Comparison of ENCODE assay signal across 1 cellular context in the genomic region with DNA sequence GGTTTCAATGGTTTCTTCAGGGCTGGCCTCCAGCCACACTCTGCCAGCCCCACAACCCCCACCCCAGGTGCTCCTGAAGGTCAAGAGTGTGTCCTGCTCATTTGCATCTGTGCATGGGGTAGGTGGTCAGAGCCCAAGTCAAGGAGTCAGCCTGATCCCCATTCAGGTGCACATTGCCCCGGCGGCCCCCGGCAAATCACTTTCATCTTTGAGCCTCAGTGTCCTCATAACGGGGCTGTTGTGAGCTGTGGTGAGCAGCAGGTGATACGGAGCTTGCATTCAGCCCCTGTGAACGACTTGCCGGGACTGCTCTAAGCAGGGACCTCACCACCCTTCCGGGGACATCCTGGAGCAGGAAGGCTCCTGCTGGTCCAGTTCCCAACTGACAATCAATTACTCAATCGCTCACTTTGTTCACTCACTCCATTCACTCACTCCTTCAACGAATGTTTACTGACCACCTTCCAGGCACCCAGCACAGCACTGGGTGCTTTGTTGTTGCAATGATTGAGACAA.
TF ChIP-seq lines count a peak whose summit lies in the region.

No MANE protein-coding gene starts in this region.

TF ChIP-seq in IMR-90, 13 proteins besides CTCF, POLR2A, EP300 and RAD21 (continued from another document):
- TF ChIP-seq FOS (IDR thresholded peaks at IDR 0.05; ENCODE audit: low read depth, low read length), result no peak
- no peak for TF ChIP-seq RFX5 (IDR thresholded peaks at IDR 0.05; ENCODE audit: low read depth, low read length)
- TF ChIP-seq BHLHE40 (IDR thresholded peaks at IDR 0.05; ENCODE audit: low read depth, low read length), result no peak
TF ChIP-seq in IMR-90: peak in this region for 0.
